14 cellular contexts compared by ENCODE assay signal in genomic region chr5:113070901-113071300, GRCh38.
DNase-seq lines count a peak whose midpoint lies in the region; ATAC-seq and TF ChIP-seq lines count a peak whose summit lies in the region.
"Had no signal": no experiment of that assay in that cellular context is flagged by ENCODE, and none has a peak within 500 bp of the region (broad histone marks: within the 10 kb centered on the region; RNA-seq: fewer than 3 reads in every experiment).

No MANE protein-coding gene starts in this region.

- peaks cover 24% of the 10 kb centered on the region for H3K4me1 ChIP-seq in HUES48 (ENCODE audit: control insufficient read depth, insufficient read depth, low read length)

- H3K27ac ChIP-seq in HUES48 (ENCODE audit: low read depth, low read length) = peak overlapping the region; percentile 93
- no peak overlapping the region for H3K27ac ChIP-seq in coronary artery

- 0 out of 2 replicates have a peak, but pooled peaks cover 6% of the 10 kb centered on the region for H3K36me3 ChIP-seq in HUES48 (ENCODE audit: control insufficient read depth, insufficient read depth, low read length)

- no peak for ATAC-seq in left ventricle myocardium superior
- ATAC-seq in GM18511 (IDR thresholded peaks at IDR 0.05; ENCODE audit: unreplicated experiment) = no peak
- ATAC-seq: GM12878 had no signal

- no peak overlapping the region for H3K9ac ChIP-seq in HUES48 (ENCODE audit: low read depth, low read length)

- DNase-seq in coronary artery (ENCODE audit: low spot score) (peak; percentile 12), iPS DF 19.7 (ENCODE audit: low read depth, low spot score) (peak; percentile 25), left ventricle myocardium superior (no peak), DMS 273 treated with DMSO at 0.1 percent for 48 hours (lab: John Stamatoyannopoulos, UW) (no peak), H4 (ENCODE audit: low spot score) (no peak)
- DNase-seq: C1 segment of cervical spinal cord; Calu3; CD4-positive, alpha-beta T cell; DMS79; IMR-90; KG1 had no signal

- no peak overlapping the region for H3K4me3 ChIP-seq in HUES48 (ENCODE audit: low read depth, low read length)
- no peak overlapping the region for H3K4me3 ChIP-seq in coronary artery
- H3K4me3 ChIP-seq: GM12878 had no signal

- intact Hi-C loops in left ventricle myocardium superior (cut with micrococcal nuclease) = no loop called here

- no peak for TF ChIP-seq CTCF in coronary artery (IDR thresholded peaks at IDR 0.05)

- no peaks in the 10 kb centered on the region for H3K27me3 ChIP-seq in HUES48 (ENCODE audit: control insufficient read depth, insufficient read depth, low read length)

- H3K9me3 ChIP-seq in HUES48 (ENCODE audit: control insufficient read depth, insufficient read depth, low read length) = no peaks in the 10 kb centered on the region

Comparison
In these comparisons a context has a peak if more than half of its experiments do, and no peak if none do; other contexts are left out.
1. DNase-seq: peak in coronary artery (single experiment) and iPS DF 19.7 (single experiment); none in left ventricle myocardium superior (single experiment), DMS 273 treated with DMSO at 0.1 percent for 48 hours (single experiment) and H4 (single experiment).